8 cellular contexts compared by ENCODE assay signal in genomic region chr5:141359790-141360426, GRCh38. TPM values are rescaled to one million over a fixed set of nuclear protein-coding genes. Genes with fewer than 3 reads are reported as not detected.
A peak's percentile ranks its signal among the peaks of the same experiment; 100 is the strongest.
DNase-seq lines count a peak whose midpoint lies in the region; ATAC-seq, FAIRE-seq and TF ChIP-seq lines count a peak whose summit lies in the region.

Gene PCDHGB2 (plus strand): TSS chr5:141359994. CDS start chr5:141360136, 142 bp downstream.

- peak within 1 kb of the TSS; percentile 48 for H2AFZ ChIP-seq in HepG2 (ENCODE audit: low read length)

- no peak for TF ChIP-seq POLR2A in HepG2 (IDR thresholded peaks at IDR 0.05; ENCODE audit: insufficient read depth in 1 of 2, low read depth in 2 of 2, low read length in 2 of 2)

- peak; percentile 72 for ATAC-seq in GM18909 (IDR thresholded peaks at IDR 0.05; ENCODE audit: poor library complexity, unreplicated experiment)
- ATAC-seq in HepG2 = peak; percentile 78
- no peak for ATAC-seq in GM21528 (IDR thresholded peaks at IDR 0.05; ENCODE audit: low FRiP score, unreplicated experiment)

- in situ Hi-C loops in HepG2 (cut with HindIII; ENCODE audit: extremely low pct_ligation_motif_present, low pct_unique_long_range_greater_than_20kb) = loop anchor here (10.0 kb wide), 1 partner anchor 165 kb away; no protein-coding TSS in a partner anchor

- TF ChIP-seq EP300 in HepG2 (IDR thresholded peaks at IDR 0.05; ENCODE audit: low read depth in 2 of 2, low read length in 2 of 2) (no peak), HepG2 (CRISPR knock-in tag; IDR thresholded peaks at IDR 0.05; ENCODE audit: borderline replicate concordance) (no peak)

- H3K9me3 ChIP-seq in HepG2 (ENCODE audit: low read length) = peaks cover 47% of the 10 kb centered on the region

- H3K27me3 ChIP-seq in HepG2 (ENCODE audit: control insufficient read depth in 1 of 2, insufficient read depth in 2 of 2, low read length in 2 of 2) = no peaks in the 10 kb centered on the region

- H4K20me1 ChIP-seq in HepG2 (ENCODE audit: insufficient read depth, low read length) = no peaks in the 10 kb centered on the region

- no peaks in the 10 kb centered on the region for H3K79me2 ChIP-seq in HepG2 (ENCODE audit: insufficient read depth, low read length)

- H3K4me1 ChIP-seq in HepG2 (ENCODE audit: insufficient read depth, low read length) = no peaks in the 10 kb centered on the region

- no peak within 1 kb of the TSS for H3K27ac ChIP-seq in HepG2 (ENCODE audit: extremely low read length, insufficient read depth, low read length)

- DNase-seq in Ammon's horn (ENCODE audit: low spot score) (peak; percentile 30), MV-4-11 (lab: John Stamatoyannopoulos, UW) (peak; percentile 82), astrocyte of the hippocampus (ENCODE audit: low read depth, low spot score) (peak; percentile 15), HepG2 (ENCODE audit: low spot score) (peak; percentile 48), Kasumi-1 (lab: John Stamatoyannopoulos, UW) (no peak), cortex of kidney (lab: John Stamatoyannopoulos, UW) (no peak)

- no peak for FAIRE-seq in HepG2 (lab: Jason Lieb, UNC)

- CTCF ChIA-PET in HepG2 (lab: Yijun Ruan, JAX; ENCODE audit: low intra/inter-chr PET ratio, low total read pairs) = interaction anchor here (1.6 to 1.8 kb wide), 3 partner anchors 165 to 204 kb away, joined by 5 to 10 read pairs (median 7); no protein-coding TSS in a partner anchor

- peak within 1 kb of the TSS; percentile 44 for H3K9ac ChIP-seq in HepG2 (ENCODE audit: insufficient read depth, low read depth, low read length)

- no peak for TF ChIP-seq RAD21 in HepG2 (CRISPR knock-in tag; IDR thresholded peaks at IDR 0.05)

- H3K36me3 ChIP-seq in HepG2 (replicated peaks in 1 of 2; ENCODE audit: control insufficient read depth in 1 of 2, insufficient read depth in 2 of 2, low read length in 2 of 2) = no peaks in the 10 kb centered on the region

- TSS peak; percentile 64 for BruUV-seq in HepG2 (replicated peaks; lab: Mats Ljungman, UMichigan)

- peak; percentile 62 for TF ChIP-seq CTCF in HepG2 (CRISPR knock-in tag; IDR thresholded peaks at IDR 0.05)

- intact Hi-C loops in HepG2 (cut with micrococcal nuclease; ENCODE audit: unreplicated experiment) = loop anchor here (2.0 to 10.0 kb wide), 2 partner anchors 165 to 205 kb away; no protein-coding TSS in a partner anchor

- 41% methylated on average over 23 of the region's 24 CpGs for WGBS in HepG2 (ENCODE audit: low lambda C conversion rate)

- peak within 1 kb of the TSS; percentile 31 for H3K4me2 ChIP-seq in HepG2 (ENCODE audit: low read depth, low read length)

- POLR2A ChIA-PET in HepG2 (lab: Yijun Ruan, JAX) = interaction anchor here (0.8 kb wide), 1 partner anchor 204 kb away, joined by 4 read pairs; no protein-coding TSS in a partner anchor

- peak within 1 kb of the TSS; percentile 17 to 63 (median 50); a peak in 5 of 6 replicates for H3K4me3 ChIP-seq in HepG2 (replicated peaks in 1 of 3; ENCODE audit: insufficient read depth in 1 of 3, low read depth in 2 of 3, low read length in 3 of 3)

TF ChIP-seq in HepG2, 621 proteins besides CTCF, POLR2A, EP300 and RAD21 (continues in another document):
- TF ChIP-seq ZNF276 (CRISPR knock-in tag; IDR thresholded peaks at IDR 0.05; ENCODE audit: low read depth) (no peak), ZNF468 (CRISPR knock-in tag; IDR thresholded peaks at IDR 0.05) (no peak), TERF1 (CRISPR knock-in tag; IDR thresholded peaks at IDR 0.05) (no peak), ATF1 (CRISPR knock-in tag; IDR thresholded peaks at IDR 0.05) (no peak), EHMT2 (IDR thresholded peaks at IDR 0.05; ENCODE audit: borderline replicate concordance, low read depth, low read length) (no peak), ATF3 (CRISPR knock-in tag; IDR thresholded peaks at IDR 0.05) (no peak), NFRKB (IDR thresholded peaks at IDR 0.05) (no peak), NR2F6 (IDR thresholded peaks at IDR 0.05) (no peak), NR2F6 (CRISPR knock-in tag; IDR thresholded peaks at IDR 0.05) (no peak), MIER2 (CRISPR knock-in tag; IDR thresholded peaks at IDR 0.05) (no peak), SCMH1 (CRISPR knock-in tag; IDR thresholded peaks at IDR 0.05; ENCODE audit: borderline replicate concordance) (no peak), ZNF343 (CRISPR knock-in tag; IDR thresholded peaks at IDR 0.05) (no peak), ZNF333 (CRISPR knock-in tag; IDR thresholded peaks at IDR 0.05; ENCODE audit: borderline replicate concordance) (no peak), HOXA5 (CRISPR knock-in tag; IDR thresholded peaks at IDR 0.05) (no peak), ZSCAN22 (CRISPR knock-in tag; IDR thresholded peaks at IDR 0.05) (no peak), SRSF4 (IDR thresholded peaks at IDR 0.05; ENCODE audit: low read depth, low read length, poor library complexity, severe bottlenecking) (no peak), KAT8 (CRISPR knock-in tag; IDR thresholded peaks at IDR 0.05) (0 out of 2 replicates have a peak, but pooled peaks have one; percentile 29), ELF3 (CRISPR knock-in tag; IDR thresholded peaks at IDR 0.05) (peak; percentile 27; the same call in 1 of the 2 replicates), HMGXB4 (CRISPR knock-in tag; IDR thresholded peaks at IDR 0.05; ENCODE audit: borderline replicate concordance in 1 of 2, low read depth in 1 of 2) (peak in 1 of 2 experiments; percentile 62; a peak in 1 of 4 replicates), SMC3 (IDR thresholded peaks at IDR 0.05; ENCODE audit: low read length) (peak; percentile 32; the same call in 1 of the 2 replicates)

RNA-seq across cellular contexts. Expression of gene PCDHGB2, which starts in this region (rescaled TPM):
- 0.64 and 0.77 TPM in 2 replicates for total RNA-seq in HepG2 (2016; rRNA removed; fragmentation: Illumina TruSeq; extraction: Trizol)
- 0.09 TPM in 1 of 2 replicates, not detected in the other for total RNA-seq in HepG2 (2016; cell fraction: cytosol; rRNA removed; fragmentation: Illumina TruSeq; extraction: Trizol; ENCODE audit: low read depth)
- total RNA-seq in HepG2 (2016; cell fraction: insoluble cytoplasmic fraction; rRNA removed; fragmentation: Illumina TruSeq; extraction: Trizol) = 0.33 and 0.63 TPM in 2 replicates
- 0.12 TPM in 1 of 2 replicates, not detected in the other for total RNA-seq in HepG2 (2016; cell fraction: membrane; rRNA removed; fragmentation: Illumina TruSeq; extraction: Trizol)
- 2.3 and 2.7 TPM in 2 replicates for total RNA-seq in HepG2 (2016; cell fraction: nucleus; rRNA removed; fragmentation: Illumina TruSeq; extraction: Trizol)
- polyA plus RNA-seq in HepG2 (2011; rRNA removed) = 0.80 and 0.82 TPM in 2 replicates
- 0.46 and 0.62 TPM in 2 replicates for polyA plus RNA-seq in HepG2 (2011; cell fraction: cytosol; rRNA removed)
- 2.3 and 2.5 TPM in 2 replicates for polyA plus RNA-seq in HepG2 (2011; cell fraction: nucleus; rRNA removed)
- polyA plus RNA-seq in HepG2 (2012) = 0.59 and 0.66 TPM in 2 replicates
- polyA plus RNA-seq in HepG2 (2016; cell fraction: cytosol; fragmentation: Illumina TruSeq; extraction: Trizol; ENCODE audit: low read depth) = not detected in 2 replicates
- 0.23 TPM in 2 replicates for polyA plus RNA-seq in HepG2 (2016; cell fraction: insoluble cytoplasmic fraction; fragmentation: Illumina TruSeq; extraction: Trizol; ENCODE audit: low read depth)
- 0.03 TPM in 1 of 2 replicates, not detected in the other for polyA plus RNA-seq in HepG2 (2016; cell fraction: membrane; fragmentation: Illumina TruSeq; extraction: Trizol; ENCODE audit: low read depth)
- 1.1 and 1.4 TPM in 2 replicates for polyA plus RNA-seq in HepG2 (2016; cell fraction: nucleus; fragmentation: Illumina TruSeq; extraction: Trizol; ENCODE audit: insufficient read depth, low read depth)
- 0.05 and 6.3 TPM in 2 replicates for polyA minus RNA-seq in HepG2 (2011; rRNA and poly(A)+ RNA removed; ENCODE audit: low replicate concordance)
- polyA minus RNA-seq in HepG2 (2011; cell fraction: cytosol; rRNA and poly(A)+ RNA removed) = 1.5 TPM in 2 replicates
- polyA minus RNA-seq in HepG2 (2011; cell fraction: nucleus; rRNA and poly(A)+ RNA removed) = 15.2 TPM in 2 replicates

Comparison
In these comparisons a context has a peak if more than half of its experiments do, and no peak if none do; other contexts are left out.
1. DNase-seq: peak in Ammon's horn (single experiment), MV-4-11 (single experiment), astrocyte of the hippocampus (single experiment) and HepG2 (single experiment); none in Kasumi-1 (0 of 2) and cortex of kidney (single experiment).